Comparison of ENCODE assay signal across 8 cellular contexts in genomic region chr21:31660134-31660565, GRCh38. TPM values are rescaled to one million over a fixed set of nuclear protein-coding genes. Genes with fewer than 3 reads are reported as not detected.
A peak's percentile ranks its signal among the peaks of the same experiment; 100 is the strongest.
DNase-seq lines count a peak whose midpoint lies in the region; ATAC-seq, FAIRE-seq and TF ChIP-seq lines count a peak whose summit lies in the region.

No MANE protein-coding gene starts in this region.

- H3K36me3 Mint-ChIP-seq in activated T-cell treated with anti-CD3 and anti-CD28 coated beads, Interleukin-2, amount 50 U/mL, for 4 hours (ENCODE audit: insufficient read depth), result peaks cover 22% of the 10 kb centered on the region

- no peaks in the 10 kb centered on the region for H3K4me1 ChIP-seq in cardiac muscle cell (ENCODE audit: low read depth)
- H3K4me1 ChIP-seq in pancreas, result peaks cover 0 to 12% (median 6%) of the 10 kb centered on the region in 3 donors

- intact Hi-C loops in pancreas (cut with DNase I), result no loop called here

- no peaks in the 10 kb centered on the region for H3K9me3 ChIP-seq in cardiac muscle cell (ENCODE audit: low read depth)
- no peaks in the 10 kb centered on the region for H3K9me3 ChIP-seq in pancreas

- H3K4me3 ChIP-seq in cardiac muscle cell (peak overlapping the region; percentile 70), pancreas (peak overlapping the region; percentile 71 to 94 (median 79))

- TF ChIP-seq CTCF in cardiac muscle cell (IDR thresholded peaks at IDR 0.05; ENCODE audit: low read depth, low read length) (no peak), pancreas (IDR thresholded peaks at IDR 0.05) (no peak)

- FAIRE-seq in pancreas (lab: Jason Lieb, UNC), result no peak

- WGBS in pancreas, 2 donors, result 0 to 1% methylated on average over 20 to 26 of the region's 26 CpGs

- H3K27me3 Mint-ChIP-seq in activated T-cell treated with anti-CD3 and anti-CD28 coated beads, Interleukin-2, amount 50 U/mL, for 4 hours (ENCODE audit: low read depth), result no peaks in the 10 kb centered on the region

- H3K4me3 Mint-ChIP-seq in activated T-cell treated with anti-CD3 and anti-CD28 coated beads, Interleukin-2, amount 50 U/mL, for 4 hours, result peak overlapping the region; percentile 95

- no peaks in the 10 kb centered on the region for H3K9me3 Mint-ChIP-seq in activated T-cell treated with anti-CD3 and anti-CD28 coated beads, Interleukin-2, amount 50 U/mL, for 4 hours

- H3K27ac ChIP-seq in cardiac muscle cell (peak overlapping the region; percentile 83), pancreas (peak overlapping the region; percentile 70 to 89 (median 82))

- H3K4me1 Mint-ChIP-seq in activated T-cell treated with anti-CD3 and anti-CD28 coated beads, Interleukin-2, amount 50 U/mL, for 4 hours (ENCODE audit: low read depth), result peaks cover 68% of the 10 kb centered on the region

- H3K27me3 ChIP-seq in cardiac muscle cell (no peaks in the 10 kb centered on the region), pancreas (no peaks in the 10 kb centered on the region)

- peak; percentile 15 for DNase-seq in DMS153 treated with DMSO at 0.1 percent for 48 hours (lab: John Stamatoyannopoulos, UW; ENCODE audit: unreplicated experiment)
- DNase-seq in DMS153 (lab: John Stamatoyannopoulos, UW), result no peak
- DNase-seq in HuH-7.5 (ENCODE audit: low spot score), result peak; percentile 18
- peak; percentile 14 for DNase-seq in activated T-cell treated with anti-CD3 and anti-CD28 coated beads, Interleukin-2, amount 50 U/mL, for 4 hours
- peak; percentile 36 to 66 for DNase-seq in cardiac muscle cell (ENCODE audit: low read depth in 1 of 2, low spot score in 1 of 2)
- DNase-seq in pancreas, result peak in 2 of 6 donors; percentile 32 to 76
- DNase-seq in T-helper 9 cell, result no peak

- peak; percentile 40 for ATAC-seq in GM21619 (IDR thresholded peaks at IDR 0.05; ENCODE audit: unreplicated experiment)
- peak; percentile 19 to 23 for ATAC-seq in activated T-cell treated with anti-CD3 and anti-CD28 coated beads, Interleukin-2, amount 50 U/mL, for 4 hours
- peak in 3 of 4 donors; percentile 6 to 38 (median 25) for ATAC-seq in pancreas

- H3K36me3 ChIP-seq in cardiac muscle cell (no peaks in the 10 kb centered on the region), pancreas (no peaks in the 10 kb centered on the region)

RNA-seq across cellular contexts. Expression of gene SOD1, which starts 0.7 kb away (rescaled TPM):
- 100 to 1,000 TPM; 284 to 308 (median 295) TPM for total RNA-seq in activated T-cell treated with anti-CD3 and anti-CD28 coated beads, Interleukin-2, amount 50 U/mL, for 4 hours
- total RNA-seq in cardiac muscle cell (242 and 344 TPM in 2 replicates), pancreas (10 to 100 TPM; 35.3 to 83.2 (median 54.0) TPM)
- polyA plus RNA-seq in cardiac muscle cell (463 and 469 TPM in 2 replicates), pancreas (100 to 1,000 TPM; 122 to 191 TPM)

Comparison
In these comparisons a context has a peak if more than half of its experiments do, and no peak if none do; other contexts are left out.
1. DNase-seq: peak in DMS153 treated with DMSO at 0.1 percent for 48 hours (single experiment), HuH-7.5 (single experiment), activated T-cell treated with anti-CD3 and anti-CD28 coated beads, Interleukin-2, amount 50 U/mL, for 4 hours (single experiment) and cardiac muscle cell (2 of 2); none in DMS153 (single experiment) and T-helper 9 cell (single experiment).
2. Peak in every context shown above with its lines, with median percentiles within 50 percentile points of each other: ATAC-seq.